ENCODE assay signal across 8 cellular contexts in the genomic region with DNA sequence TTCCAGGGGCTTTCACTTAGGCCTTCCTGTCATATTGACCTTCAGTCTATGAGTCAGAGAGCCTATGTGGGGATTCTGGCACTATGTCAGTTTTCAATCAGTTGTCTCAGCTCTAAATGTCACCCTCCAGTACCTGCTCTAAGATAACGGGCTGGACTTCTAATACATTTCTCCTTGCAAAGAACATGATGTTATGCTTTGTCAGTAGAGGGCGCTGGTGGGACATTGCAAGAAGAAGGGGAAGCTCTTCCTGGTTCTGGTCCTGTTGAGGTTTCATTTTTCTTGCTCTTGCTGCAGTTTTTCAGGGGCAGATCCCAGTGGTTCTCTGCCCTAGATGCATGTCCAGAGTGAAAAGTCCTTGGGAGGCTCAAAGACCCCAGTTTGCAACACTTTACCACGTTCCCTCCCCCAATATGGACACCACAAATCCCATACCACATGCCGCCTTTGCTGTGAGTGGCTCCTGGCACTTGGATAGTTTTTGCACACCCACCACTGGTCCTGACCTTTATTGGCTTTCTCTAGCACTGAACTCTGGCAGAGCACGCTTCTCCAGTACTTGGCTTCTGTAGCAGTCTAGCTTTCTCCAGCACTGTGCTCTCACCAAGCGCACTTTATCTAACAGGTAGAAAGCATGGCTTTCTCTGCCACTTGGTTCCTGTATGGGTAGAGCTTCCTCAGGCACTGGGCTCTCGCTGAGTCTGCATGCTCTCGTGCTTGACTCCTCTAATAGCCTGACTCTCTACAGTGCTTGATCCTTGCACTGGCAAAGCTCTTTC. TPM values are rescaled to one million over a fixed set of nuclear protein-coding genes. Genes with fewer than 3 reads are reported as not detected.
DNase-seq lines count a peak whose midpoint lies in the region; TF ChIP-seq lines count a peak whose summit lies in the region.

No MANE protein-coding gene starts in this region.

- H3K36me3 ChIP-seq in ACC112 (ENCODE audit: insufficient read depth, low read length) (no peaks in the 10 kb centered on the region), SK-N-MC (ENCODE audit: insufficient read depth, low read length) (no peaks in the 10 kb centered on the region), trophoblast cell (ENCODE audit: control insufficient read depth in 1 of 2, insufficient read depth in 2 of 2, low read length in 2 of 2) (no peaks in the 10 kb centered on the region), tibial nerve (no peaks in the 10 kb centered on the region)

- H3K79me1 ChIP-seq in trophoblast cell (ENCODE audit: low read length): no peaks in the 10 kb centered on the region

- no peaks in the 10 kb centered on the region for H3K79me2 ChIP-seq in ACC112 (ENCODE audit: control insufficient read depth, insufficient read depth, low read length, unreplicated experiment)
- no peaks in the 10 kb centered on the region for H3K79me2 ChIP-seq in trophoblast cell (ENCODE audit: control insufficient read depth, insufficient read depth, low read length, poor library complexity)

- H3K27ac ChIP-seq in ACC112 (ENCODE audit: low read depth, low read length) (no peak overlapping the region), SK-N-MC (no peak overlapping the region), trophoblast cell (ENCODE audit: low read depth, low read length) (no peak overlapping the region), tibial nerve (peak overlapping the region in 2 of 4 donors; percentile 50 to 59)

- no peaks in the 10 kb centered on the region for H3K27me3 ChIP-seq in ACC112 (ENCODE audit: insufficient read depth, low read length)
- H3K27me3 ChIP-seq in trophoblast cell (ENCODE audit: insufficient read depth, low read length): no peaks in the 10 kb centered on the region
- no peaks in the 10 kb centered on the region for H3K27me3 ChIP-seq in tibial nerve

- H3K27me3 Mint-ChIP-seq in glutamatergic neuron (ENCODE audit: unreplicated experiment): peaks cover 5% of the 10 kb centered on the region

- H4K8ac ChIP-seq in trophoblast cell (ENCODE audit: low read depth, low read length): peak overlapping the region; percentile 25

- TF ChIP-seq CTCF in glutamatergic neuron (IDR thresholded peaks at IDR 0.05; ENCODE audit: partially characterized antibody, unreplicated experiment) (peak; percentile 66), tibial nerve (IDR thresholded peaks at IDR 0.05) (peak; percentile 75 to 90 (median 80))

- H3K9ac ChIP-seq in SK-N-MC (ENCODE audit: insufficient read length) (no peak overlapping the region), trophoblast cell (ENCODE audit: low read length) (no peak overlapping the region)

- H2BK12ac ChIP-seq in trophoblast cell (ENCODE audit: low read length): no peak overlapping the region

- no CpG with 5 or more reads among the region's 8 CpGs for WGBS in trophoblast cell (ENCODE audit: extremely low coverage, insufficient coverage, insufficient read length)
- 16 to 25% methylated on average over 8 of the region's 8 CpGs for WGBS in tibial nerve, 2 donors

- no peak overlapping the region for H3K18ac ChIP-seq in trophoblast cell (ENCODE audit: low read length)

- H2BK5ac ChIP-seq in trophoblast cell (ENCODE audit: low read depth, low read length, poor library complexity): no peak overlapping the region

- peak overlapping the region; percentile 21 for H4K12ac ChIP-seq in trophoblast cell (ENCODE audit: low read depth, low read length)

- H3K4me2 ChIP-seq in trophoblast cell (ENCODE audit: low read length): peak overlapping the region; percentile 16

- no peak overlapping the region for H2AK5ac ChIP-seq in trophoblast cell (ENCODE audit: low read length)

- peak overlapping the region; percentile 48 for H3K14ac ChIP-seq in trophoblast cell (ENCODE audit: low read length)

- H3K9me3 ChIP-seq in SK-N-MC (ENCODE audit: low read depth, low read length): no peaks in the 10 kb centered on the region
- H3K9me3 ChIP-seq in trophoblast cell (ENCODE audit: insufficient read depth, low read depth, low read length): no peaks in the 10 kb centered on the region
- no peaks in the 10 kb centered on the region for H3K9me3 ChIP-seq in tibial nerve

- peak overlapping the region; percentile 19 for H2AFZ ChIP-seq in ACC112 (ENCODE audit: low read length, unreplicated experiment)
- H2AFZ ChIP-seq in trophoblast cell (ENCODE audit: insufficient read depth, low read length, poor library complexity): peak overlapping the region; percentile 50

- H3K4me1 Mint-ChIP-seq in glutamatergic neuron (ENCODE audit: low read depth, unreplicated experiment): no peaks in the 10 kb centered on the region

- H3K4ac ChIP-seq in trophoblast cell (ENCODE audit: low read depth, low read length): no peak overlapping the region

- no peak overlapping the region for H3K27ac Mint-ChIP-seq in glutamatergic neuron (ENCODE audit: unreplicated experiment)

- peak overlapping the region; percentile 42 for H4K91ac ChIP-seq in trophoblast cell (ENCODE audit: low read depth, low read length)

- peak; percentile 19 for TF ChIP-seq POLR2A in GM19099 (IDR thresholded peaks at IDR 0.05; ENCODE audit: extremely low read depth, insufficient read length, low read depth)
- TF ChIP-seq POLR2A in tibial nerve (IDR thresholded peaks at IDR 0.05): no peak

- DNase-seq in NAMALWA (ENCODE audit: low spot score) (peak; percentile 97), SK-N-MC (ENCODE audit: low read depth, low spot score) (peak; percentile 78), glutamatergic neuron (peak; percentile 62), trophoblast cell (peak; percentile 83 to 91), tibial nerve (ENCODE audit: low spot score in 2 of 2) (peak; percentile 32 to 93)
- DNase-seq in activated naive CD4-positive, alpha-beta T cell treated with anti-CD3 and anti-CD28 coated beads, Interleukin-2, amount 50 U/mL, for 16 hours: peak; percentile 74

- H3K36me3 Mint-ChIP-seq in glutamatergic neuron (ENCODE audit: unreplicated experiment): peaks cover 5% of the 10 kb centered on the region

- TF ChIP-seq EP300 in tibial nerve (IDR thresholded peaks at IDR 0.05): no peak

- H3K4me3 ChIP-seq in ACC112 (ENCODE audit: low read depth, low read length): peak overlapping the region; percentile 54
- 0 out of 2 replicates have a peak overlapping the region, but pooled peaks have one; percentile 19 for H3K4me3 ChIP-seq in SK-N-MC
- H3K4me3 ChIP-seq in trophoblast cell (ENCODE audit: low read depth, low read length): no peak overlapping the region
- H3K4me3 ChIP-seq in tibial nerve: peak overlapping the region in 2 of 4 donors; percentile 23 to 34

- H3K4me1 ChIP-seq in ACC112 (ENCODE audit: control insufficient read depth, insufficient read depth, low read length, unreplicated experiment): no peaks in the 10 kb centered on the region
- peaks cover 2 to 5% of the 10 kb centered on the region in 2 experiments for H3K4me1 ChIP-seq in trophoblast cell (ENCODE audit: control insufficient read depth in 1 of 2, insufficient read depth in 2 of 2, low read length in 2 of 2)
- peaks cover 0 to 20% (median 7%) of the 10 kb centered on the region in 4 donors for H3K4me1 ChIP-seq in tibial nerve

- H2BK120ac ChIP-seq in trophoblast cell (ENCODE audit: insufficient read depth, low read length, poor library complexity): no peak overlapping the region

- no peak overlapping the region for H3K23ac ChIP-seq in trophoblast cell (ENCODE audit: low read length)

- H3K9me3 Mint-ChIP-seq in glutamatergic neuron (ENCODE audit: unreplicated experiment): peaks cover 4% of the 10 kb centered on the region

- no peak overlapping the region for H3K4me3 Mint-ChIP-seq in glutamatergic neuron (ENCODE audit: unreplicated experiment)

RNA-seq across cellular contexts. Expression of a gene that starts 49.0 kb away (rescaled TPM):
- total RNA-seq in glutamatergic neuron (ENCODE audit: unreplicated experiment): 24.0 TPM
- 28.8 TPM in 2 replicates for polyA plus RNA-seq in trophoblast cell (2013)
- total RNA-seq in tibial nerve: 10 to 100 TPM; 42.9 to 54.0 (median 48.2) TPM

RNA-seq across cellular contexts. Expression of a gene that starts 51.6 kb away (rescaled TPM):
- total RNA-seq in glutamatergic neuron (ENCODE audit: unreplicated experiment) (1.7 TPM), tibial nerve (1 to 10 TPM; 2.2 to 5.9 (median 3.1) TPM)
- polyA plus RNA-seq in trophoblast cell (2013): 6.0 and 6.4 TPM in 2 replicates

RNA-seq across cellular contexts. Expression of a gene that starts 57.9 kb away (rescaled TPM):
- 42.5 TPM for total RNA-seq in glutamatergic neuron (ENCODE audit: unreplicated experiment)
- polyA plus RNA-seq in trophoblast cell (2013): 10.5 and 10.7 TPM in 2 replicates
- 10 to 100 TPM; 14.7 to 22.2 (median 17.1) TPM for total RNA-seq in tibial nerve
